ENCODE assay signal across 8 cellular contexts in the genomic region with DNA sequence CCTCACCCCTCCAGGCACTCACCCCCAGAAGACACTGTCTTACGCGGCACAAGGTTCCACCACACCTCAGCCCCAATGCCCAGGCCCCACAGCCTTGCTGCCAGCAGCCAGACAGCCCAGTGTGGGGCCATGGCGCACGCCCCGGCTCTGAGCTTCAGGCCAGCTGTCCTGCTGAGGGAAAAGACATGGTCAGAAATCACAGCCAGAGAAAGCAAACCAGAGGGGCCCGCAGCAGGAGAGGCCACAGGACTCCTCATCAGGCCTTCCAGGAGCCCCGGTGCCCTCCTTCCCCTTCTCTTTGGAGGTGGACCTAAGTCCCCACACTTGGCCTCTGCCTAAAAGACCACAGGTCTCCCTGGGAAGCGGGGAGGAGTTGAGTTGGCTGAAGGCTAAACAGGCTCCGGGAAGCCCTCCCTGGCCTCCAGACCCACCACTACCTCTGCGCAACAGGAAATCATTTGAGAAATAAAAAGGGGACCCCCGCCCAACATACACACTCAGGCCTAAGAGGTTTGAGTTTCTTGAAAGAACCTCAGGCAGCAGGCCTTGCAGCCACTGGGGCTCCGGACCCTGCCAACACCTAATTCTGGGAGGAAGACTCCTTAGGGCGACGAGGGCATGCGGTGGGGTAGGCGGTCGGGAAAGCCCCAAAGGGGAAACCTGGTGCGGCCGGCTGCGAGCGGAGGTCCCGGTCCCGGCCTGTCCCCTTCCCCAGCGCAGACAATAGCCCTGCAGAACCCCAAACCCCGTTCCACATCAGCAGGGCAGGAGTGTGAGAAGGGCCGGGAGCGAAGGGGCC. TPM values are rescaled to one million over a fixed set of nuclear protein-coding genes. Genes with fewer than 3 reads are reported as not detected.
DNase-seq lines count a peak whose midpoint lies in the region; ATAC-seq and TF ChIP-seq lines count a peak whose summit lies in the region.

No MANE protein-coding gene starts in this region.

- H3K36me3 Mint-ChIP-seq in naive B cell, result no peaks in the 10 kb centered on the region

- peak overlapping the region; percentile 77 to 88 (median 81) for H3K4me3 Mint-ChIP-seq in naive B cell

- H3K4me1 ChIP-seq in cardiac muscle cell (ENCODE audit: low read depth) (peaks cover 3% of the 10 kb centered on the region), Peyer's patch (peaks cover 0 to 36% (median 17%) of the 10 kb centered on the region in 4 donors)

- TF ChIP-seq CTCF in cardiac muscle cell (IDR thresholded peaks at IDR 0.05; ENCODE audit: low read depth, low read length) (no peak), Peyer's patch (IDR thresholded peaks at IDR 0.05) (no peak), coronary artery (IDR thresholded peaks at IDR 0.05) (no peak)

- H3K36me3 ChIP-seq in cardiac muscle cell (peaks cover 29% of the 10 kb centered on the region), Peyer's patch (peaks cover 0 to 34% (median 0%) of the 10 kb centered on the region in 3 donors)

- no peaks in the 10 kb centered on the region for H3K9me3 Mint-ChIP-seq in naive B cell

- ATAC-seq in Right ventricle myocardium inferior (no peak), naive B cell (ENCODE audit: low read depth in 2 of 2) (peak; percentile 22 to 28), HG02938 (IDR thresholded peaks at IDR 0.05; ENCODE audit: unreplicated experiment) (no peak)

- peak overlapping the region; percentile 89 for H3K4me3 ChIP-seq in cardiac muscle cell
- peak overlapping the region; percentile 61 to 91 (median 74) for H3K4me3 ChIP-seq in Peyer's patch
- peak overlapping the region; percentile 100 for H3K4me3 ChIP-seq in coronary artery

- no peak for TF ChIP-seq POLR2A in Peyer's patch (IDR thresholded peaks at IDR 0.05)

- no peak for DNase-seq in cardiac muscle cell (ENCODE audit: low read depth in 1 of 2, low spot score in 1 of 2)
- DNase-seq in Right ventricle myocardium inferior (ENCODE audit: missing footprints), result no peak
- DNase-seq in Peyer's patch, result peak in 1 of 3 donors; percentile 56
- DNase-seq in coronary artery (ENCODE audit: low spot score), result no peak
- DNase-seq in naive B cell, result no peak
- DNase-seq in DMS153 (lab: John Stamatoyannopoulos, UW), result no peak
- DNase-seq in HT-29 (ENCODE audit: low spot score), result no peak

- H3K27me3 ChIP-seq in cardiac muscle cell, result no peaks in the 10 kb centered on the region
- H3K27me3 ChIP-seq in Peyer's patch, result no peaks in the 10 kb centered on the region

- H3K27ac ChIP-seq in cardiac muscle cell (peak overlapping the region; percentile 94), Peyer's patch (peak overlapping the region; percentile 86 to 99 (median 92)), coronary artery (peak overlapping the region; percentile 96 to 100)

- intact Hi-C loops in Right ventricle myocardium inferior (cut with DNase I), result loop anchor here (1.0 kb wide), 1 partner anchor 10 kb away; the partner anchor contains the start of gene ANKRD39

- H3K4me1 Mint-ChIP-seq in naive B cell, result peaks cover 11 to 29% (median 26%) of the 10 kb centered on the region in 3 donors

- peak overlapping the region in 4 of 6 donors; percentile 8 to 88 (median 40) for H3K27ac Mint-ChIP-seq in naive B cell

- H3K27me3 Mint-ChIP-seq in naive B cell, result peaks cover 25 to 57% (median 35%) of the 10 kb centered on the region in 3 donors

- H3K9me3 ChIP-seq in cardiac muscle cell (ENCODE audit: low read depth) (no peaks in the 10 kb centered on the region), Peyer's patch (no peaks in the 10 kb centered on the region)

RNA-seq across cellular contexts. Expression of gene SEMA4C, which starts 1.9 kb away (rescaled TPM):
- total RNA-seq in cardiac muscle cell (45.7 and 53.6 TPM in 2 replicates), Right ventricle myocardium inferior (22.7 TPM), Peyer's patch (10 to 100 TPM in 3 of 4 donors, 1 to 10 TPM in 1; 4.2 to 19.0 (median 13.9) TPM)
- polyA plus RNA-seq in cardiac muscle cell (27.9 and 31.1 TPM in 2 replicates), naive B cell (ENCODE audit: low read depth in 6 of 6) (under 1 TPM in 1 of 6 donors, not detected in 5; 0.82 TPM)
- total RNA-seq in HT-29 (2014; rRNA removed; shearing (Covaris generic)), result 8.6 and 8.8 TPM in 2 replicates

RNA-seq across cellular contexts. Expression of gene ANKRD39, which starts 10.1 kb away (rescaled TPM):
- total RNA-seq in cardiac muscle cell, result 15.4 and 27.8 TPM in 2 replicates
- polyA plus RNA-seq in cardiac muscle cell, result 32.1 and 32.3 TPM in 2 replicates
- total RNA-seq in Right ventricle myocardium inferior, result 17.4 TPM
- total RNA-seq in Peyer's patch, result 10 to 100 TPM in 3 of 4 donors, 1 to 10 TPM in 1; 5.8 to 17.3 (median 15.4) TPM
- 10 to 100 TPM in 5 of 6 donors, 1 to 10 TPM in 1; 7.3 to 22.8 (median 20.0) TPM for polyA plus RNA-seq in naive B cell (ENCODE audit: low read depth in 6 of 6)
- 26.8 and 31.7 TPM in 2 replicates for total RNA-seq in HT-29 (2014; rRNA removed; shearing (Covaris generic))

RNA-seq across cellular contexts. Expression of gene ANKRD23, which starts 24.1 kb away (rescaled TPM):
- total RNA-seq in cardiac muscle cell (4.8 and 11.0 TPM in 2 replicates), Right ventricle myocardium inferior (12.7 TPM), Peyer's patch (10 to 100 TPM in 2 of 4 donors, 1 to 10 TPM in 2; 7.4 to 14.0 (median 8.9) TPM)
- polyA plus RNA-seq in cardiac muscle cell (2.5 and 3.3 TPM in 2 replicates), naive B cell (ENCODE audit: low read depth in 6 of 6) (1 to 10 TPM in 3 of 6 donors, under 1 TPM in 1, not detected in 2; 0.44 to 1.4 (median 1.1) TPM)
- total RNA-seq in HT-29 (2014; rRNA removed; shearing (Covaris generic)), result 3.5 and 4.1 TPM in 2 replicates

RNA-seq across cellular contexts. Expression of gene CNNM3, which starts 51.9 kb away (rescaled TPM):
- total RNA-seq in cardiac muscle cell, result 15.2 and 18.9 TPM in 2 replicates
- polyA plus RNA-seq in cardiac muscle cell, result 37.6 and 46.6 TPM in 2 replicates
- total RNA-seq in Right ventricle myocardium inferior, result 13.3 TPM
- total RNA-seq in Peyer's patch, result 100 to 1,000 TPM in 1 of 4 donors, 10 to 100 TPM in 3; 29.8 to 108 (median 44.8) TPM
- 10 to 100 TPM in 1 of 6 donors, 1 to 10 TPM in 5; 4.3 to 16.3 (median 6.1) TPM for polyA plus RNA-seq in naive B cell (ENCODE audit: low read depth in 6 of 6)
- 21.2 and 24.9 TPM in 2 replicates for total RNA-seq in HT-29 (2014; rRNA removed; shearing (Covaris generic))

Comparison
In these comparisons a context has a peak if more than half of its experiments do, and no peak if none do; other contexts are left out.
1. ATAC-seq: peak in naive B cell (2 of 2); none in Right ventricle myocardium inferior (single experiment) and HG02938 (single experiment).
2. Peak in every context shown above with its lines, with median percentiles within 50 percentile points of each other: H3K27ac ChIP-seq and H3K4me3 ChIP-seq.